ENCODE assay signal across 22 cellular contexts in genomic region chr18:51171625-51172024, GRCh38. TPM values are rescaled to one million over a fixed set of nuclear protein-coding genes. Genes with fewer than 3 reads are reported as not detected.
DNase-seq lines count a peak whose midpoint lies in the region; ATAC-seq and TF ChIP-seq lines count a peak whose summit lies in the region.
"Had no signal": no experiment of that assay in that cellular context is flagged by ENCODE, and none has a peak within 500 bp of the region (broad histone marks: within the 10 kb centered on the region; RNA-seq: fewer than 3 reads in every experiment).

No MANE protein-coding gene starts in this region.

- peaks cover 27% of the 10 kb centered on the region for H3F3A ChIP-seq in SU-DHL-6 (ENCODE audit: insufficient read depth)

- H3K4me3 Mint-ChIP-seq in T-helper 1 cell treated with Interleukin-12 subunit alpha and Interleukin-12 subunit beta and Interleukin-4 antibody, amounts not matched to agents 30 μg/mL and 1 μg/mL, for 36 hours = peak overlapping the region; percentile 51
- peak overlapping the region in 1 of 8 donors; percentile 33 for H3K4me3 Mint-ChIP-seq in naive B cell
- H3K4me3 Mint-ChIP-seq: mesothelial cell of epicardium had no signal

- DNase-seq in T-helper 1 cell (no peak), naive B cell (no peak), NCI-H69 (lab: John Stamatoyannopoulos, UW) (no peak), coronary artery (ENCODE audit: low spot score) (no peak)
- DNase-seq: adrenal gland; central memory CD4-positive, alpha-beta T cell; kidney glomerular epithelial cell; NCI-H2081 treated with DMSO at 0.1 percent for 48 hours; NCI-H526; PC-9; stimulated activated CD4-positive, alpha-beta T cell treated with anti-CD3 and anti-CD28 coated beads, Interleukin-2, amount 100 ng/mL, for 48 hours; thyroid gland had no signal

- ATAC-seq in GM18907 (IDR thresholded peaks at IDR 0.05; ENCODE audit: unreplicated experiment) = peak; percentile 14
- ATAC-seq in naive B cell (ENCODE audit: low read depth in 2 of 2) = no peak
- no peak for ATAC-seq in GM21825 (IDR thresholded peaks at IDR 0.05; ENCODE audit: unreplicated experiment)
- ATAC-seq: K562 had no signal

- H3K9ac ChIP-seq in SU-DHL-6 (ENCODE audit: low read length) = no peak overlapping the region

- H4K20me1 ChIP-seq in SU-DHL-6 (ENCODE audit: low read depth, low read length) = peaks cover 21% of the 10 kb centered on the region

- H3K27ac ChIP-seq in SU-DHL-6 (ENCODE audit: low read depth, low read length) = peak overlapping the region; percentile 1; the same call in 1 of the 2 replicates
- no peak overlapping the region for H3K27ac ChIP-seq in coronary artery
- H3K27ac ChIP-seq: 22Rv1, adrenal gland, hepatocyte, PC-9, SK-N-MC, thyroid gland had no signal

- H3K36me3 Mint-ChIP-seq in T-helper 1 cell treated with Interleukin-12 subunit alpha and Interleukin-12 subunit beta and Interleukin-4 antibody, amounts not matched to agents 30 μg/mL and 1 μg/mL, for 36 hours (ENCODE audit: low read depth) = peaks cover 22% of the 10 kb centered on the region
- peaks cover 5 to 6% of the 10 kb centered on the region in 2 donors for H3K36me3 Mint-ChIP-seq in naive B cell

- no peaks in the 10 kb centered on the region for H3K9me3 Mint-ChIP-seq in T-helper 1 cell treated with Interleukin-12 subunit alpha and Interleukin-12 subunit beta and Interleukin-4 antibody, amounts not matched to agents 30 μg/mL and 1 μg/mL, for 36 hours
- H3K9me3 Mint-ChIP-seq in naive B cell = peaks cover 0 to 2% (median 0%) of the 10 kb centered on the region in 7 donors

- H3K27ac Mint-ChIP-seq in T-helper 1 cell treated with Interleukin-12 subunit alpha and Interleukin-12 subunit beta and Interleukin-4 antibody, amounts not matched to agents 30 μg/mL and 1 μg/mL, for 36 hours = peak overlapping the region; percentile 91
- H3K27ac Mint-ChIP-seq in naive B cell = peak overlapping the region in 4 of 6 donors; percentile 53 to 91 (median 86)
- H3K27ac Mint-ChIP-seq: mesothelial cell of epicardium had no signal

- no peaks in the 10 kb centered on the region for H3K27me3 ChIP-seq in SU-DHL-6 (ENCODE audit: low read length)
- H3K27me3 ChIP-seq: adrenal gland; BLaER1 treated with 17β-estradiol and CSF1 and Interleukin-3, amounts not matched to agents 10 nM and 100 nM; hepatocyte; thyroid gland had no signal

- peaks cover 50% of the 10 kb centered on the region for H3K79me2 ChIP-seq in SU-DHL-6 (ENCODE audit: insufficient read depth, low read length)

- H3K4me3 ChIP-seq in SU-DHL-6 (ENCODE audit: insufficient read depth, low read length, poor library complexity, severe bottlenecking) (no peak overlapping the region), coronary artery (no peak overlapping the region)
- H3K4me3 ChIP-seq: adrenal gland, hepatocyte, K562, PC-9, SK-N-MC, thyroid gland had no signal

- H3K27me3 Mint-ChIP-seq in T-helper 1 cell treated with Interleukin-12 subunit alpha and Interleukin-12 subunit beta and Interleukin-4 antibody, amounts not matched to agents 30 μg/mL and 1 μg/mL, for 36 hours (ENCODE audit: low read depth) = no peaks in the 10 kb centered on the region
- no peaks in the 10 kb centered on the region for H3K27me3 Mint-ChIP-seq in naive B cell

- H2AFZ ChIP-seq in SU-DHL-6 (ENCODE audit: low read depth, low read length, severe bottlenecking) = no peak overlapping the region
- H2AFZ ChIP-seq: hepatocyte, PC-9 had no signal

- TF ChIP-seq CTCF in SU-DHL-6 (IDR thresholded peaks at IDR 0.05; ENCODE audit: insufficient read depth, low read length, poor library complexity, severe bottlenecking) (no peak), coronary artery (IDR thresholded peaks at IDR 0.05) (no peak)

- no peak overlapping the region for H3K4me2 ChIP-seq in SU-DHL-6 (ENCODE audit: low read depth, low read length, poor library complexity, severe bottlenecking)
- H3K4me2 ChIP-seq: hepatocyte, PC-9 had no signal

- peaks cover 32% of the 10 kb centered on the region for H3K36me3 ChIP-seq in SU-DHL-6 (ENCODE audit: low read length)

- no peaks in the 10 kb centered on the region for H3K9me3 ChIP-seq in SU-DHL-6 (ENCODE audit: insufficient read depth, low read length)
- H3K9me3 ChIP-seq: adrenal gland, thyroid gland had no signal

- no peaks in the 10 kb centered on the region for H3K9me2 ChIP-seq in SU-DHL-6 (replicated peaks; ENCODE audit: insufficient read depth, low read length)

- H3K4me1 Mint-ChIP-seq in T-helper 1 cell treated with Interleukin-12 subunit alpha and Interleukin-12 subunit beta and Interleukin-4 antibody, amounts not matched to agents 30 μg/mL and 1 μg/mL, for 36 hours (ENCODE audit: low read depth) = peaks cover 59% of the 10 kb centered on the region
- peaks cover 26 to 52% (median 40%) of the 10 kb centered on the region in 3 donors for H3K4me1 Mint-ChIP-seq in naive B cell
- H3K4me1 Mint-ChIP-seq: mesothelial cell of epicardium had no signal

RNA-seq across cellular contexts. Expression of gene MEX3C, which starts 25.9 kb away (rescaled TPM):
- 10 to 100 TPM in 2 of 6 donors, 1 to 10 TPM in 4; 6.6 to 13.4 (median 8.7) TPM for polyA plus RNA-seq in naive B cell (ENCODE audit: low read depth in 6 of 6)
